In genomic region chr3:177746259-177747021, GRCh38 we compare ENCODE assay signal across 15 cellular contexts.
A peak's percentile ranks its signal among the peaks of the same experiment; 100 is the strongest.
DNase-seq lines count a peak whose midpoint lies in the region; ATAC-seq and TF ChIP-seq lines count a peak whose summit lies in the region.
"Had no signal": no experiment of that assay in that cellular context is flagged by ENCODE, and none has a peak within 500 bp of the region (broad histone marks: within the 10 kb centered on the region; RNA-seq: fewer than 3 reads in every experiment).

No MANE protein-coding gene starts in this region.

- TF ChIP-seq POLR2A in esophagus squamous epithelium (IDR thresholded peaks at IDR 0.05) = no peak

- peak overlapping the region in 3 of 4 donors; percentile 3 to 25 (median 20) for H3K27ac ChIP-seq in esophagus squamous epithelium
- H3K27ac ChIP-seq in neural progenitor cell = no peak overlapping the region
- H3K27ac ChIP-seq: lower lobe of right lung, ovary, testis had no signal

- H3K9ac ChIP-seq in neural progenitor cell = no peak overlapping the region

- H3K4me3 Mint-ChIP-seq in neural progenitor cell = no peak overlapping the region
- no peak overlapping the region for H3K4me3 Mint-ChIP-seq in stimulated activated naive CD8-positive, alpha-beta T cell treated with anti-CD3 and anti-CD28 coated beads, Interleukin-15, amount 100 ng/mL, for 72 hours
- H3K4me3 Mint-ChIP-seq: activated CD4-positive, alpha-beta memory T cell treated with anti-CD3 and anti-CD28 coated beads for 36 hours had no signal

- no peaks in the 10 kb centered on the region for H3K79me2 ChIP-seq in neural progenitor cell (ENCODE audit: low read depth)

- DNase-seq in ELF-1 (ENCODE audit: low read depth, low spot score) = peak; percentile 39
- DNase-seq in SK-MEL-5 (ENCODE audit: low read depth, low spot score) = peak; percentile 70
- no peak for DNase-seq in esophagus squamous epithelium (lab: John Stamatoyannopoulos, UW)
- peak; percentile 20 for DNase-seq in neural progenitor cell (ENCODE audit: low spot score)
- no peak for DNase-seq in NCI-H446 (lab: John Stamatoyannopoulos, UW)
- no peak for DNase-seq in stimulated activated naive CD8-positive, alpha-beta T cell treated with anti-CD3 and anti-CD28 coated beads, Interleukin-15, amount 100 ng/mL, for 72 hours
- no peak for DNase-seq in cerebellum (ENCODE audit: low spot score)
- DNase-seq: activated CD4-positive, alpha-beta memory T cell treated with anti-CD3 and anti-CD28 coated beads for 36 hours; activated effector memory CD4-positive, alpha-beta T cell treated with anti-CD3 and anti-CD28 coated beads, Interleukin-2, amount 50 U/mL, for 16 hours; lower lobe of right lung; NCI-H187 treated with DMSO at 0.1 percent for 48 hours; ovary; testis had no signal

- peak overlapping the region; percentile 0 for H3K4me2 ChIP-seq in neural progenitor cell

- H3K4me1 Mint-ChIP-seq in neural progenitor cell = peaks cover 12% of the 10 kb centered on the region
- H3K4me1 Mint-ChIP-seq in stimulated activated naive CD8-positive, alpha-beta T cell treated with anti-CD3 and anti-CD28 coated beads, Interleukin-15, amount 100 ng/mL, for 72 hours = no peaks in the 10 kb centered on the region

- intact Hi-C loops in esophagus squamous epithelium (cut with DNase I) = no loop called here

- H3F3A ChIP-seq in neural progenitor cell (ENCODE audit: low read depth) = peaks cover 8% of the 10 kb centered on the region

- H3K4me1 ChIP-seq in esophagus squamous epithelium = peaks cover 0 to 15% (median 14%) of the 10 kb centered on the region in 3 donors
- peaks cover 12% of the 10 kb centered on the region for H3K4me1 ChIP-seq in neural progenitor cell
- H3K4me1 ChIP-seq: testis had no signal

- H3K27me3 Mint-ChIP-seq in neural progenitor cell (ENCODE audit: insufficient read depth, low read depth) = peaks cover 4% of the 10 kb centered on the region
- H3K27me3 Mint-ChIP-seq in stimulated activated naive CD8-positive, alpha-beta T cell treated with anti-CD3 and anti-CD28 coated beads, Interleukin-15, amount 100 ng/mL, for 72 hours = no peaks in the 10 kb centered on the region
- H3K27me3 Mint-ChIP-seq: activated CD4-positive, alpha-beta memory T cell treated with anti-CD3 and anti-CD28 coated beads for 36 hours had no signal

- no peaks in the 10 kb centered on the region for H3K36me3 ChIP-seq in esophagus squamous epithelium
- H3K36me3 ChIP-seq in neural progenitor cell = no peaks in the 10 kb centered on the region
- H3K36me3 ChIP-seq: lower lobe of right lung, ovary had no signal

- in situ Hi-C loops in SK-MEL-5 (cut with HindIII; ENCODE audit: low pct_unique_long_range_greater_than_20kb, low sequenced_read_pairs) = no loop called here

- H2AFZ ChIP-seq in neural progenitor cell (replicated peaks) = peak overlapping the region; percentile 9

- no peaks in the 10 kb centered on the region for H4K20me1 ChIP-seq in neural progenitor cell (ENCODE audit: low read depth)

- H3K9me3 Mint-ChIP-seq in neural progenitor cell = peaks cover 7% of the 10 kb centered on the region
- peaks cover 0 to 12% of the 10 kb centered on the region in 2 donors for H3K9me3 Mint-ChIP-seq in stimulated activated naive CD8-positive, alpha-beta T cell treated with anti-CD3 and anti-CD28 coated beads, Interleukin-15, amount 100 ng/mL, for 72 hours
- H3K9me3 Mint-ChIP-seq: activated CD4-positive, alpha-beta memory T cell treated with anti-CD3 and anti-CD28 coated beads for 36 hours had no signal

- peak overlapping the region; percentile 14 for H3K27ac Mint-ChIP-seq in neural progenitor cell
- no peak overlapping the region for H3K27ac Mint-ChIP-seq in stimulated activated naive CD8-positive, alpha-beta T cell treated with anti-CD3 and anti-CD28 coated beads, Interleukin-15, amount 100 ng/mL, for 72 hours
- H3K27ac Mint-ChIP-seq: activated CD4-positive, alpha-beta memory T cell treated with anti-CD3 and anti-CD28 coated beads for 36 hours had no signal

- ATAC-seq in stimulated activated naive CD8-positive, alpha-beta T cell treated with anti-CD3 and anti-CD28 coated beads, Interleukin-15, amount 100 ng/mL, for 72 hours = no peak
- no peak for ATAC-seq in GM18868 (IDR thresholded peaks at IDR 0.05; ENCODE audit: unreplicated experiment)
- ATAC-seq: HCT116, lower lobe of right lung had no signal

- no peaks in the 10 kb centered on the region for H3K27me3 ChIP-seq in esophagus squamous epithelium
- no peaks in the 10 kb centered on the region for H3K27me3 ChIP-seq in neural progenitor cell
- H3K27me3 ChIP-seq: ovary, testis had no signal

- WGBS in esophagus squamous epithelium, 2 donors = 31 to 41% methylated on average over 6 of the region's 6 CpGs

- H3K9me3 ChIP-seq in esophagus squamous epithelium (no peaks in the 10 kb centered on the region), neural progenitor cell (ENCODE audit: low read depth) (no peaks in the 10 kb centered on the region)
- H3K9me3 ChIP-seq: lower lobe of right lung, ovary, testis had no signal

- TF ChIP-seq CTCF in esophagus squamous epithelium (IDR thresholded peaks at IDR 0.05) = no peak
- no peak for TF ChIP-seq CTCF in neural progenitor cell (IDR thresholded peaks at IDR 0.05)

- no peak overlapping the region for H3K4me3 ChIP-seq in esophagus squamous epithelium
- no peak overlapping the region for H3K4me3 ChIP-seq in neural progenitor cell
- H3K4me3 ChIP-seq: lower lobe of right lung, ovary, testis had no signal

- H3K36me3 Mint-ChIP-seq in neural progenitor cell = no peaks in the 10 kb centered on the region
- H3K36me3 Mint-ChIP-seq: activated CD4-positive, alpha-beta memory T cell treated with anti-CD3 and anti-CD28 coated beads for 36 hours had no signal

Comparison
In these comparisons a context has a peak if more than half of its experiments do, and no peak if none do; other contexts are left out.
1. DNase-seq: peak in ELF-1 (single experiment), SK-MEL-5 (single experiment) and neural progenitor cell (single experiment); none in esophagus squamous epithelium (single experiment), NCI-H446 (0 of 2), stimulated activated naive CD8-positive, alpha-beta T cell treated with anti-CD3 and anti-CD28 coated beads, Interleukin-15, amount 100 ng/mL, for 72 hours (0 of 2) and cerebellum (single experiment).